In genomic region chr6:35297541-35298481, GRCh38 we compare ENCODE assay signal across 1 cellular context.
A peak's percentile ranks its signal among the peaks of the same experiment; 100 is the strongest.
TF ChIP-seq lines count a peak whose summit lies in the region.

A gene with protein sequence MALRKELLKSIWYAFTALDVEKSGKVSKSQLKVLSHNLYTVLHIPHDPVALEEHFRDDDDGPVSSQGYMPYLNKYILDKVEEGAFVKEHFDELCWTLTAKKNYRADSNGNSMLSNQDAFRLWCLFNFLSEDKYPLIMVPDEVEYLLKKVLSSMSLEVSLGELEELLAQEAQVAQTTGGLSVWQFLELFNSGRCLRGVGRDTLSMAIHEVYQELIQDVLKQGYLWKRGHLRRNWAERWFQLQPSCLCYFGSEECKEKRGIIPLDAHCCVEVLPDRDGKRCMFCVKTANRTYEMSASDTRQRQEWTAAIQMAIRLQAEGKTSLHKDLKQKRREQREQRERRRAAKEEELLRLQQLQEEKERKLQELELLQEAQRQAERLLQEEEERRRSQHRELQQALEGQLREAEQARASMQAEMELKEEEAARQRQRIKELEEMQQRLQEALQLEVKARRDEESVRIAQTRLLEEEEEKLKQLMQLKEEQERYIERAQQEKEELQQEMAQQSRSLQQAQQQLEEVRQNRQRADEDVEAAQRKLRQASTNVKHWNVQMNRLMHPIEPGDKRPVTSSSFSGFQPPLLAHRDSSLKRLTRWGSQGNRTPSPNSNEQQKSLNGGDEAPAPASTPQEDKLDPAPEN (plus strand): TSS chr6:35297818. CDS start chr6:35297857, 39 bp downstream.

TF ChIP-seq in HepG2, 621 proteins besides CTCF, POLR2A, EP300 and RAD21 (continued from another document and continues in another):
- TF ChIP-seq ZBTB37 (CRISPR knock-in tag; IDR thresholded peaks at IDR 0.05) (peak; percentile 73; the same call in 1 of the 2 replicates), DNMT3B (CRISPR knock-in tag; conservative IDR thresholded peaks at IDR 0.05) (peak; percentile 93; the same call in 1 of the 2 replicates), ZKSCAN5 (CRISPR knock-in tag; IDR thresholded peaks at IDR 0.05) (no peak), MLXIP (CRISPR knock-in tag; IDR thresholded peaks at IDR 0.05; ENCODE audit: borderline replicate concordance) (no peak), CAMTA2 (CRISPR knock-in tag; IDR thresholded peaks at IDR 0.05; ENCODE audit: borderline replicate concordance) (0 out of 2 replicates have a peak, but pooled peaks have one; percentile 54), ZBTB46 (CRISPR knock-in tag; IDR thresholded peaks at IDR 0.05; ENCODE audit: borderline replicate concordance) (no peak; the same call in 1 of the 2 replicates), PTBP1 (IDR thresholded peaks at IDR 0.05; ENCODE audit: low read depth, low read length, poor library complexity, severe bottlenecking) (no peak), ZBED4 (CRISPR knock-in tag; IDR thresholded peaks at IDR 0.05; ENCODE audit: borderline replicate concordance) (0 out of 2 replicates have a peak, but pooled peaks have one; percentile 44), ZNF790 (CRISPR knock-in tag; IDR thresholded peaks at IDR 0.05; ENCODE audit: borderline replicate concordance) (no peak), CCAR2 (optimal IDR thresholded peaks at IDR 0.05; ENCODE audit: low read depth, low read length) (no peak), ZNF713 (CRISPR knock-in tag; IDR thresholded peaks at IDR 0.05) (0 out of 2 replicates have a peak, but pooled peaks have one; percentile 21), BCLAF1 (IDR thresholded peaks at IDR 0.05) (no peak), JARID2 (CRISPR knock-in tag; IDR thresholded peaks at IDR 0.05; ENCODE audit: insufficient replicate concordance) (no peak), HMGXB4 (CRISPR knock-in tag; IDR thresholded peaks at IDR 0.05; ENCODE audit: borderline replicate concordance in 1 of 2, low read depth in 1 of 2) (peak; percentile 99), PBX2 (CRISPR knock-in tag; IDR thresholded peaks at IDR 0.05) (no peak), FOXO4 (CRISPR knock-in tag; conservative IDR thresholded peaks at IDR 0.05) (no peak), ATF7-NPFF (CRISPR knock-in tag; IDR thresholded peaks at IDR 0.05; ENCODE audit: low read depth) (peak; percentile 83), ZNF296 (CRISPR knock-in tag; conservative IDR thresholded peaks at IDR 0.05) (no peak; the same call in 1 of the 2 replicates), FOXA3 (CRISPR knock-in tag; IDR thresholded peaks at IDR 0.05) (peak; percentile 71), ZNF644 (CRISPR knock-in tag; IDR thresholded peaks at IDR 0.05; ENCODE audit: low read depth) (no peak), MAZ (IDR thresholded peaks at IDR 0.05; ENCODE audit: borderline replicate concordance, low read depth, low read length) (peak; percentile 55; the same call in 1 of the 2 replicates), MAZ (CRISPR knock-in tag; IDR thresholded peaks at IDR 0.05; ENCODE audit: low read depth) (peak; percentile 87), SP2 (CRISPR knock-in tag; IDR thresholded peaks at IDR 0.05) (0 out of 2 replicates have a peak, but pooled peaks have one; percentile 43), ZMYM4 (CRISPR knock-in tag; IDR thresholded peaks at IDR 0.05) (peak; percentile 86), ZNF275 (CRISPR knock-in tag; IDR thresholded peaks at IDR 0.05; ENCODE audit: borderline replicate concordance) (0 out of 2 replicates have a peak, but pooled peaks have one; percentile 65)
- TF ChIP-seq, protein P1, sequence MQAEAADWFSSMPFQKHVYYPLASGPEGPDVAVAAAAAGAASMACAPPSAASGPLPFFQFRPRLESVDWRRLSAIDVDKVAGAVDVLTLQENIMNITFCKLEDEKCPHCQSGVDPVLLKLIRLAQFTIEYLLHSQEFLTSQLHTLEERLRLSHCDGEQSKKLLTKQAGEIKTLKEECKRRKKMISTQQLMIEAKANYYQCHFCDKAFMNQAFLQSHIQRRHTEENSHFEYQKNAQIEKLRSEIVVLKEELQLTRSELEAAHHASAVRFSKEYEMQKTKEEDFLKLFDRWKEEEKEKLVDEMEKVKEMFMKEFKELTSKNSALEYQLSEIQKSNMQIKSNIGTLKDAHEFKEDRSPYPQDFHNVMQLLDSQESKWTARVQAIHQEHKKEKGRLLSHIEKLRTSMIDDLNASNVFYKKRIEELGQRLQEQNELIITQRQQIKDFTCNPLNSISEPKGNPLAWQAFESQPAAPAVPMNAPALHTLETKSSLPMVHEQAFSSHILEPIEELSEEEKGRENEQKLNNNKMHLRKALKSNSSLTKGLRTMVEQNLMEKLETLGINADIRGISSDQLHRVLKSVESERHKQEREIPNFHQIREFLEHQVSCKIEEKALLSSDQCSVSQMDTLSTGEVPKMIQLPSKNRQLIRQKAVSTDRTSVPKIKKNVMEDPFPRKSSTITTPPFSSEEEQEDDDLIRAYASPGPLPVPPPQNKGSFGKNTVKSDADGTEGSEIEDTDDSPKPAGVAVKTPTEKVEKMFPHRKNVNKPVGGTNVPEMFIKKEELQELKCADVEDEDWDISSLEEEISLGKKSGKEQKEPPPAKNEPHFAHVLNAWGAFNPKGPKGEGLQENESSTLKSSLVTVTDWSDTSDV (CRISPR knock-in tag; IDR thresholded peaks at IDR 0.05), result peak; percentile 98
